Comparison of ENCODE assay signal across 8 cellular contexts in the genomic region with DNA sequence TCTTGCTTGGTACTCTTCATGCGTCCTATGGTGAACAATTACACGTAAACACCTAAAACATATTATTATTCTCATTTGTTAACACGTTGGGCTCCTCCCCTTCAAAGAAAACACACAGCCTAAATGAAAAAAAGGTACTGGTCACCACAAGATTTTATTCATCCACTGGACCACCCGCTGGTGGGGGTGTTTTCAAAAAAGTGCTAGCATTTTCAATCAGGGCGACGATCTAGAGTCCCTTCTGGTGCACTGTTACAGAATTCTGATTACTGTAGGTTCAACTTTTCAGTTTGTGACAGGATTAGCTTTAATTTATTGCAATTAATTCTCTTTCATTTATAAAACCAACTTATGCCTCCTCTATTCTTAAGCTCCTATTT. TPM values are rescaled to one million over a fixed set of nuclear protein-coding genes. Genes with fewer than 3 reads are reported as not detected.
DNase-seq lines count a peak whose midpoint lies in the region; ATAC-seq, FAIRE-seq and TF ChIP-seq lines count a peak whose summit lies in the region.

No MANE protein-coding gene starts in this region.

- H3K4me3 ChIP-seq in Caco-2 (ENCODE audit: low read depth, low read length) (peak overlapping the region; percentile 90), MM.1S (ENCODE audit: low read length) (peak overlapping the region; percentile 88), bronchial epithelial cell (ENCODE audit: low read depth, low read length) (peak overlapping the region; percentile 84)

- no peak for FAIRE-seq in bronchial epithelial cell (lab: Jason Lieb, UNC)

- H3F3A ChIP-seq in MM.1S (ENCODE audit: insufficient read depth, low read length) = no peaks in the 10 kb centered on the region

- peak overlapping the region; percentile 94 for H2AFZ ChIP-seq in MM.1S (ENCODE audit: low read length)

- peak overlapping the region; percentile 72 for H3K27ac ChIP-seq in MM.1S (ENCODE audit: low read length)

- peaks cover 18% of the 10 kb centered on the region for H3K79me2 ChIP-seq in MM.1S (ENCODE audit: low read length)

- H3K27me3 ChIP-seq in Caco-2 (replicated peaks; ENCODE audit: control insufficient read depth, insufficient read depth, low read length) (no peaks in the 10 kb centered on the region), MM.1S (replicated peaks; ENCODE audit: insufficient read depth, low read length) (no peaks in the 10 kb centered on the region), bronchial epithelial cell (ENCODE audit: control insufficient read depth, insufficient read depth, low read length) (no peaks in the 10 kb centered on the region)

- no peaks in the 10 kb centered on the region for H3K27me3 Mint-ChIP-seq in Caco-2 (ENCODE audit: insufficient read depth, unreplicated experiment)
- peaks cover 3% of the 10 kb centered on the region for H3K27me3 Mint-ChIP-seq in mesothelial cell of epicardium (ENCODE audit: low read depth)

- H3K9me2 ChIP-seq in MM.1S (replicated peaks; ENCODE audit: insufficient read depth, low read length) = no peaks in the 10 kb centered on the region

- TF ChIP-seq CTCF in Caco-2 (IDR thresholded peaks at IDR 0.05; ENCODE audit: insufficient read depth in 1 of 2, low read depth in 1 of 2, low read length in 1 of 2, severe bottlenecking in 1 of 2, unreplicated experiment in 1 of 2) (peak in 1 of 2 experiments; percentile 1), MM.1S (IDR thresholded peaks at IDR 0.05; ENCODE audit: low read length) (no peak), bronchial epithelial cell (IDR thresholded peaks at IDR 0.05; ENCODE audit: insufficient read depth, low read length, severe bottlenecking) (no peak), mesothelial cell of epicardium (IDR thresholded peaks at IDR 0.05; ENCODE audit: unreplicated experiment) (no peak)

- peaks cover 5% of the 10 kb centered on the region; the same call in 1 of the 2 replicates for H3K4me1 ChIP-seq in Caco-2
- no peaks in the 10 kb centered on the region for H3K4me1 ChIP-seq in MM.1S (ENCODE audit: low read length)

- H3K9me3 Mint-ChIP-seq in Caco-2 (ENCODE audit: unreplicated experiment) (no peaks in the 10 kb centered on the region), mesothelial cell of epicardium (no peaks in the 10 kb centered on the region)

- H3K9me3 ChIP-seq in Caco-2 = no peaks in the 10 kb centered on the region
- no peaks in the 10 kb centered on the region for H3K9me3 ChIP-seq in MM.1S (replicated peaks; ENCODE audit: insufficient read depth, low read length)

- POLR2A ChIA-PET in Caco-2 (lab: Charles Lee) = interaction anchor here (0.8 to 1.1 kb wide), 3 partner anchors 132 to 559 kb away, joined by 3 to 5 read pairs (median 3); no protein-coding TSS in a partner anchor

- peak; percentile 16 for ATAC-seq in GM21619 (IDR thresholded peaks at IDR 0.05; ENCODE audit: unreplicated experiment)

- H4K20me1 ChIP-seq in MM.1S (ENCODE audit: insufficient read depth, low read length) = no peaks in the 10 kb centered on the region

- intact Hi-C loops in Caco-2 (cut with micrococcal nuclease; ENCODE audit: unreplicated experiment) = loop anchor here (1.0 to 2.0 kb wide), 3 partner anchors 61 to 138 kb away; partner anchors contain the start of gene STYK1

- CTCF ChIA-PET in Caco-2 (lab: Charles Lee) = interaction anchor here (0.6 kb wide), 1 partner anchor 125 kb away, joined by 3 read pairs; no protein-coding TSS in a partner anchor

- H3K27ac Mint-ChIP-seq in Caco-2 (ENCODE audit: unreplicated experiment) (peak overlapping the region; percentile 100), mesothelial cell of epicardium (peak overlapping the region; percentile 100)

- H3K4me3 Mint-ChIP-seq in Caco-2 (ENCODE audit: unreplicated experiment) (peak overlapping the region; percentile 100), mesothelial cell of epicardium (peak overlapping the region; percentile 100)

- H3K36me3 Mint-ChIP-seq in Caco-2 (ENCODE audit: insufficient read depth, unreplicated experiment) = peaks cover 51% of the 10 kb centered on the region
- peaks cover 9% of the 10 kb centered on the region for H3K36me3 Mint-ChIP-seq in mesothelial cell of epicardium

- peak overlapping the region; percentile 75 for H3K4me2 ChIP-seq in MM.1S (ENCODE audit: low read depth, low read length)

- H3K9ac ChIP-seq in MM.1S (ENCODE audit: low read length) = peak overlapping the region; percentile 96

- H3K36me3 ChIP-seq in Caco-2 (ENCODE audit: control insufficient read depth, insufficient read depth, low read length) (peaks cover 1% of the 10 kb centered on the region; the same call in 1 of the 2 replicates), MM.1S (replicated peaks; ENCODE audit: insufficient read depth, low read length) (no peaks in the 10 kb centered on the region; the same call in 1 of the 2 replicates), bronchial epithelial cell (ENCODE audit: control insufficient read depth, insufficient read depth, low read length) (peaks cover 4% of the 10 kb centered on the region)

- BruUV-seq in Caco-2 (replicated peaks; lab: Mats Ljungman, UMichigan) = TSS peak; percentile 73

- H3K4me1 Mint-ChIP-seq in Caco-2 (ENCODE audit: low read depth, unreplicated experiment) (peaks cover 20% of the 10 kb centered on the region), mesothelial cell of epicardium (peaks cover 26% of the 10 kb centered on the region)

- no peak for DNase-seq in Caco-2
- no peak for DNase-seq in MM.1S
- DNase-seq in bronchial epithelial cell (ENCODE audit: low read depth) = peak; percentile 8
- no peak for DNase-seq in mesothelial cell of epicardium (ENCODE audit: low spot score in 2 of 2, unreplicated experiment in 2 of 2)
- no peak for DNase-seq in iPS-NIHi7 (ENCODE audit: extremely low spot score)
- no peak for DNase-seq in activated CD8-positive, alpha-beta memory T cell treated with anti-CD3 and anti-CD28 coated beads, Interleukin-2, amount 50 U/mL, for 4 hours
- DNase-seq in activated CD4-positive, alpha-beta T cell treated with anti-CD3 and anti-CD28 coated beads, Interleukin-2, amount 50 U/mL, for 48 hours = no peak

RNA-seq across cellular contexts. Expression of gene MAGOHB, which starts 0.5 kb away (rescaled TPM):
- total RNA-seq in Caco-2 (2022) (134 and 137 TPM in 2 replicates), bronchial epithelial cell (14.0 and 14.5 TPM in 2 replicates), mesothelial cell of epicardium (35.4 to 38.7 TPM (median 36.8 TPM) in 3 replicates)
